In the genomic region with DNA sequence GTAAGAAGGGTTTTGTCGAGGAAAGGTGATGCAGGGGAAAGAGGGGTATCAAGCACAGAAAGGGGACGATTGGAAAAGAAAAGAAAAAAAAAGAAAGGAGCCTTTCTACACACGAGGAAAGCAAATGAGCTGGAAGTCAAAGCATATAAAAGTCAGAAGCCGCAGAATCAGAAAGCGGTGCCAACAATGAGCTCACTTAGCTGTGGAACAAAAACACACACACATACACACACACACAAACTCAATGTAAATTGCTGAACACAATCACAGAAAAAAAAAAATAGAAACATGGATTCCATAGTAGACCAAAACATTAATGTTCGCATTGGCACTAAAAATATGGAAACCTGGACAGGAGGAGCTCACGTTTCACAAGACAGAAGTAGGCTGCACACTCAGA, we compare ENCODE assay signal across 36 cellular contexts.
"Had no signal": no experiment of that assay in that cellular context is flagged by ENCODE, and none has a peak within 500 bp of the region (broad histone marks: within the 10 kb centered on the region; RNA-seq: fewer than 3 reads in every experiment).

No MANE protein-coding gene starts in this region.

- H3K4me3 ChIP-seq: Peyer's patch had no signal

- H3K27ac ChIP-seq: Peyer's patch, WERI-Rb-1 had no signal

- DNase-seq: activated CD4-positive, alpha-beta T cell treated with anti-CD3 and anti-CD28 coated beads for 1 hour; activated CD4-positive, alpha-beta T cell treated with anti-CD3 and anti-CD28 coated beads, Interleukin-2, amount 10 ng/mL, durations not matched to agents 24 days and 14 days; activated CD4-positive, alpha-beta T cell treated with anti-CD3 and anti-CD28 coated beads, Interleukin-2, amount 50 U/mL, for 4 hours; activated CD4-positive, CD25-positive, alpha-beta regulatory T cell; activated CD8-positive, alpha-beta T cell treated with anti-CD3 and anti-CD28 coated beads for 36 hours; activated effector memory CD4-positive, alpha-beta T cell treated with anti-CD3 and anti-CD28 coated beads, Interleukin-2, amount 50 U/mL, for 16 hours; activated naive CD4-positive, alpha-beta T cell; activated naive CD4-positive, alpha-beta T cell treated with anti-CD3 and anti-CD28 coated beads, Interleukin-2, amount 50 U/mL, for 16 hours; activated naive CD8-positive, alpha-beta T cell treated with anti-CD3 and anti-CD28 coated beads for 36 hours; activated T-cell treated with anti-CD3 and anti-CD28 coated beads, Interleukin-2, amount 50 U/mL, for 1 hour; activated T-cell treated with anti-CD3 and anti-CD28 coated beads, Interleukin-2, amount 50 U/mL, for 72 hours; amniotic stem cell; aorta; caudate nucleus; cerebellar nuclear complex; Kasumi-1; KG1; MM.1S; MV-4-11; NCI-H1092; NCI-H1417; NCI-H187 treated with DMSO at 0.1 percent for 48 hours; NCI-H2081; NCI-H2171 treated with DMSO at 0.1 percent for 48 hours; NCI-H226; NCI-H446 treated with DMSO at 0.1 percent for 48 hours; NCI-H524; NCI-H69; Peyer's patch; Right ventricle myocardium superior; SW 1271; T-helper 1 cell; T-helper 2 cell; T-helper 9 cell; WERI-Rb-1 had no signal

- H3K27me3 ChIP-seq: Peyer's patch had no signal

- H3K36me3 ChIP-seq: Peyer's patch, WERI-Rb-1 had no signal

- ATAC-seq: activated CD8-positive, alpha-beta T cell treated with anti-CD3 and anti-CD28 coated beads for 36 hours; activated T-cell treated with anti-CD3 and anti-CD28 coated beads, Interleukin-2, amount 50 U/mL, for 72 hours; activated T-helper 17 cell treated with anti-CD3 and anti-CD28 coated beads, Interleukin-2, amount 50 U/mL, for 72 hours had no signal

- H3K4me1 ChIP-seq: Peyer's patch had no signal

- H3K9me3 ChIP-seq: Peyer's patch had no signal
